ENCODE assay signal across 19 cellular contexts in the genomic region with DNA sequence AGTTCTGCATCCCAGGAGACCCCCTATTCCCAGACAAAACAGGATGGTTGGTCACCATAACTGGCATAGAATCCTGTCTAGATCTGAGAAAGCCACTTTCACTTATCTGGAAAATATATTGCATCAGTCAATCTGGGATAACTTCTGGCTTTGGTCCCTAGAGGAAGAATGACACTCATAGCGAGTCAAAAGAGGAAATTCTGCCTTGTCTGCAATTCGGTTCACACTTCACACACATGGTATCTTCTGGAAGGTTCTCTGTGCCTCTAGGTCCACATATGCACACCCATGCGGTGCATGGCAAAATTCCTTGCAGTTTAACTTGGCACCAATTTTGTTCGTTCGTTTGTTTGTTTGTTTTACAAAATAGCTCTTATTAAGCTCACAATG.
"Had no signal": no experiment of that assay in that cellular context is flagged by ENCODE, and none has a peak within 500 bp of the region (broad histone marks: within the 10 kb centered on the region; RNA-seq: fewer than 3 reads in every experiment).

No MANE protein-coding gene starts in this region.

- H3K27ac ChIP-seq: epithelial cell of prostate, esophagus muscularis mucosa, hepatocyte, neural progenitor cell, ovary, spleen, testis, transverse colon had no signal

- H3K27me3 ChIP-seq: neural progenitor cell, ovary, testis, transverse colon had no signal

- H3K4me1 ChIP-seq: esophagus muscularis mucosa, spleen, testis, transverse colon had no signal

- DNase-seq: effector memory CD4-positive, alpha-beta T cell; foreskin melanocyte; head of caudate nucleus; mucosa of descending colon; nucleus accumbens; ovary; right cardiac atrium; spleen; stimulated activated CD4-positive, alpha-beta T cell treated with anti-CD3 and anti-CD28 coated beads, Interleukin-15, amount 100 ng/mL, for 24 hours; stimulated activated CD4-positive, alpha-beta T cell treated with anti-CD3 and anti-CD28 coated beads, Interleukin-1b, Interleukin-23, amount 100 ng/mL, for 48 hours; stimulated activated CD4-positive, alpha-beta T cell treated with anti-CD3 and anti-CD28 coated beads, Interleukin-4, amount 100 ng/mL, for 24 hours; stimulated activated naive CD8-positive, alpha-beta T cell treated with anti-CD3 and anti-CD28 coated beads, Interleukin-15, amount 100 ng/mL, for 72 hours; testis; transverse colon had no signal

- ATAC-seq: mucosa of descending colon; natural killer cell treated with Interleukin-12 subunit alpha and Interleukin-12 subunit beta and Interleukin-15 and Interleukin-18, amount 100 ng/mL, for 72 hours; right cardiac atrium; stimulated activated naive CD8-positive, alpha-beta T cell treated with anti-CD3 and anti-CD28 coated beads, Interleukin-15, amount 100 ng/mL, for 72 hours had no signal

- H3K4me3 ChIP-seq: esophagus muscularis mucosa, hepatocyte, mucosa of descending colon, neural progenitor cell, ovary, spleen, testis, transverse colon had no signal

- H2AFZ ChIP-seq: hepatocyte, neural progenitor cell had no signal

- H3K79me2 ChIP-seq: hepatocyte had no signal

- H3K36me3 ChIP-seq: esophagus muscularis mucosa, neural progenitor cell, ovary, spleen, transverse colon had no signal

- H3K4me2 ChIP-seq: hepatocyte, neural progenitor cell had no signal

- H3K9me3 ChIP-seq: esophagus muscularis mucosa, mucosa of descending colon, ovary, spleen, testis, transverse colon had no signal

- H3K9ac ChIP-seq: neural progenitor cell had no signal
